Comparison of ENCODE assay signal across 25 cellular contexts in genomic region chr2:215942194-215942593, GRCh38.
"Had no signal": no experiment of that assay in that cellular context is flagged by ENCODE, and none has a peak within 500 bp of the region (broad histone marks: within the 10 kb centered on the region; RNA-seq: fewer than 3 reads in every experiment).

No MANE protein-coding gene starts in this region.

- ATAC-seq: activated naive CD4-positive, alpha-beta T cell treated with anti-CD3 and anti-CD28 coated beads, Interleukin-2, amount 50 U/mL, for 72 hours; activated T-cell treated with anti-CD3 and anti-CD28 coated beads, Interleukin-2, amount 50 U/mL, for 72 hours had no signal

- H3K27me3 ChIP-seq: ascending aorta, breast epithelium, cardiac muscle cell, colonic mucosa had no signal

- FAIRE-seq: frontal cortex, TTC549 had no signal

- DNase-seq: activated CD4-positive, alpha-beta memory T cell treated with anti-CD3 and anti-CD28 coated beads, Interleukin-2, amount 10 ng/mL, durations not matched to agents 7 days and 5 days; activated CD4-positive, alpha-beta T cell treated with anti-CD3 and anti-CD28 coated beads for 1 hour; activated CD4-positive, alpha-beta T cell treated with anti-CD3 and anti-CD28 coated beads for 4 hours; activated CD4-positive, alpha-beta T cell treated with anti-CD3 and anti-CD28 coated beads, Interleukin-2, amount 10 ng/mL, durations not matched to agents 7 days and 5 days; activated CD4-positive, alpha-beta T cell treated with anti-CD3 and anti-CD28 coated beads, Interleukin-2, amount 50 U/mL, for 4 hours; activated CD8-positive, alpha-beta memory T cell treated with anti-CD3 and anti-CD28 coated beads, Interleukin-2, amount 50 U/mL, for 48 hours; activated gamma-delta T cell; activated naive CD4-positive, alpha-beta T cell; activated naive CD4-positive, alpha-beta T cell treated with anti-CD3 and anti-CD28 coated beads, Interleukin-2, amount 10 ng/mL, durations not matched to agents 7 days and 5 days; activated naive CD8-positive, alpha-beta T cell treated with anti-CD3 and anti-CD28 coated beads, Interleukin-2, amount 10 ng/mL, durations not matched to agents 7 days and 5 days; activated T-cell treated with anti-CD3 and anti-CD28 coated beads for 4 hours; activated T-cell treated with anti-CD3 and anti-CD28 coated beads, Interleukin-2, amount 50 U/mL, for 24 hours; activated T-cell treated with anti-CD3 and anti-CD28 coated beads, Interleukin-2, amount 50 U/mL, for 72 hours; central memory CD4-positive, alpha-beta T cell; cerebellar nuclear complex; colonic mucosa; effector CD8-positive, alpha-beta T cell; head of caudate nucleus; T-helper 2 cell had no signal

- H3K27ac ChIP-seq: ascending aorta, breast epithelium, cardiac muscle cell, colonic mucosa had no signal

- H3K36me3 ChIP-seq: ascending aorta, breast epithelium, cardiac muscle cell, colonic mucosa had no signal

- H3K4me1 ChIP-seq: ascending aorta, breast epithelium, colonic mucosa had no signal

- H3K9me3 ChIP-seq: ascending aorta, breast epithelium, colonic mucosa had no signal

- H3K4me3 ChIP-seq: ascending aorta, breast epithelium, cardiac muscle cell, colonic mucosa had no signal
